Comparison of ENCODE assay signal across 24 cellular contexts in the genomic region with DNA sequence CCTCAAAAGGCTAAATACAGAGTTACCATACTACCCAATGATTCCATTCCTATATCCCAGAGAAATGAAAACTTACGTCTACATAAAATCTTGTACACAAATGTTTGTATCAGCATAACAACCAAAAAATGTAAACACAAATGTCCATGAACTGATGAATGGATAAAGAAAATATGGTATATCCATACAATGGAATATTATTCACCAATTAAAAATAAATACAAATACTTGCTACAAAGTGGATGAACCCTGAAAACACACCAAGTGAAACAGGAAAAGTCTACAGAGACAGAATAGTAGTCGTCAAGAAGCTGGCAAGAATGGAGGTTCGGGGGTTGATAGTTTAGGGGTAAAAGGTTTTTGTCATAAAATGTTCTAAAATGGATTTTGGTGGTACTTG. TPM values are rescaled to one million over a fixed set of nuclear protein-coding genes. Genes with fewer than 3 reads are reported as not detected.
DNase-seq lines count a peak whose midpoint lies in the region; ATAC-seq, FAIRE-seq and TF ChIP-seq lines count a peak whose summit lies in the region.
"Had no signal": no experiment of that assay in that cellular context is flagged by ENCODE, and none has a peak within 500 bp of the region (broad histone marks: within the 10 kb centered on the region; RNA-seq: fewer than 3 reads in every experiment).

No MANE protein-coding gene starts in this region.

- peaks cover 18% of the 10 kb centered on the region; the same call in 1 of the 3 replicates for H3K9me3 ChIP-seq in A549
- H3K9me3 ChIP-seq in HEK293 (ENCODE audit: control insufficient read depth, insufficient read depth, low read depth, low read length) = no peaks in the 10 kb centered on the region
- peaks cover 6 to 7% of the 10 kb centered on the region in 2 experiments; a peak in 3 of 4 replicates for H3K9me3 ChIP-seq in H1 (ENCODE audit: insufficient read depth in 2 of 2, low read depth in 1 of 2, low read length in 1 of 2)
- no peaks in the 10 kb centered on the region for H3K9me3 ChIP-seq in CD4-positive, alpha-beta T cell (ENCODE audit: control insufficient read depth, low read length)

- POLR2A ChIA-PET in A549 (lab: Yijun Ruan, JAX) (no interaction called here), HEK293 (lab: Yijun Ruan, JAX) (no interaction called here), H1 (lab: Charles Lee; ENCODE audit: partially characterized antibody) (interaction anchor here (0.7 kb wide), 1 partner anchor 119 kb away, joined by 3 read pairs; no protein-coding TSS in a partner anchor)
- POLR2A ChIA-PET in CD4-positive, alpha-beta T cell (lab: Charles Lee) = no interaction called here

- H3K79me1 ChIP-seq in H1 (ENCODE audit: low read depth, low read length) = peaks cover 5% of the 10 kb centered on the region; the same call in 1 of the 2 replicates

- no peak overlapping the region for H3K4me3 Mint-ChIP-seq in CD4-positive, alpha-beta T cell
- H3K4me3 Mint-ChIP-seq: B cell; CD4-positive, alpha-beta memory T cell; CD8-positive, alpha-beta memory T cell had no signal

- no peak overlapping the region for H3K9ac ChIP-seq in H1 (replicated peaks in 1 of 4; ENCODE audit: extremely low read depth in 1 of 4, low read depth in 3 of 4, low read length in 3 of 4)
- H3K9ac ChIP-seq: BLaER1 treated with 17β-estradiol and CSF1 and Interleukin-3, amounts not matched to agents 10 nM and 100 nM had no signal

- no peak for TF ChIP-seq RAD21 in A549 (conservative IDR thresholded peaks at IDR 0.05 in 1 of 2, IDR thresholded peaks at IDR 0.05 in 1 of 2)
- no peak for TF ChIP-seq RAD21 in H1 (IDR thresholded peaks at IDR 0.05 in 1 of 2, conservative IDR thresholded peaks at IDR 0.05 in 1 of 2; ENCODE audit: low read depth in 2 of 2, low read length in 2 of 2)

- H2AFZ ChIP-seq in H1 (ENCODE audit: low read length) = no peak overlapping the region

- no peak overlapping the region for H2BK120ac ChIP-seq in H1 (replicated peaks; ENCODE audit: low read depth, low read length)

- H4K5ac ChIP-seq in H1 (ENCODE audit: insufficient read length, low read depth, low read length) = no peak overlapping the region

- no peaks in the 10 kb centered on the region; a peak in 1 of 3 replicates for H3K36me3 ChIP-seq in HEK293 (ENCODE audit: control insufficient read depth in 2 of 2, insufficient read depth in 1 of 2, low read length in 2 of 2)
- H3K36me3 ChIP-seq in H1 (ENCODE audit: control insufficient read depth in 2 of 4, insufficient read depth in 4 of 4, low read length in 3 of 4) = no peaks in the 10 kb centered on the region; a peak in 2 of 8 replicates

- H3K23ac ChIP-seq in H1 (ENCODE audit: insufficient read length) = no peak overlapping the region

- no peak overlapping the region for H3K27ac ChIP-seq in A549
- no peak overlapping the region for H3K27ac ChIP-seq in HEK293 (ENCODE audit: extremely low read depth, low read depth, low read length)
- no peak overlapping the region for H3K27ac ChIP-seq in H1 (ENCODE audit: low read depth, low read length)
- H3K27ac ChIP-seq in CD4-positive, alpha-beta T cell (ENCODE audit: low read depth, low read length) = no peak overlapping the region
- H3K27ac ChIP-seq: BLaER1 treated with 17β-estradiol and CSF1 and Interleukin-3, amounts not matched to agents 10 nM and 100 nM; C4-2B had no signal

- ATAC-seq in A549 = no peak
- ATAC-seq in HG03442 (IDR thresholded peaks at IDR 0.05; ENCODE audit: unreplicated experiment) = no peak
- no peak for ATAC-seq in CD4-positive, alpha-beta T cell (ENCODE audit: poor library complexity)
- ATAC-seq: GM12878 had no signal

- H2BK20ac ChIP-seq in H1 (ENCODE audit: low read length) = no peak overlapping the region

- TF ChIP-seq CTCF in A549 (IDR thresholded peaks at IDR 0.05) (no peak), HEK293 (tag by site-specific recombination; IDR thresholded peaks at IDR 0.05) (no peak), H1 (IDR thresholded peaks at IDR 0.05; ENCODE audit: control extremely low read depth in 1 of 3, insufficient read depth in 1 of 3, low read depth in 1 of 3, low read length in 3 of 3) (no peak)
- no peak for TF ChIP-seq CTCF in CD4-positive, alpha-beta T cell (IDR thresholded peaks at IDR 0.05)

- H3K23me2 ChIP-seq in H1 (ENCODE audit: low read depth, low read length) = no peaks in the 10 kb centered on the region

- TF ChIP-seq EP300 in A549 (IDR thresholded peaks at IDR 0.05) (no peak), H1 (IDR thresholded peaks at IDR 0.05; ENCODE audit: borderline replicate concordance in 1 of 2, low read depth in 2 of 2, low read length in 2 of 2) (no peak)

- H3K4me1 ChIP-seq in A549 = no peaks in the 10 kb centered on the region
- H3K4me1 ChIP-seq in HEK293 (ENCODE audit: control insufficient read depth, insufficient read depth, low read length) = 0 out of 2 replicates have a peak, but pooled peaks cover under 1% of the 10 kb centered on the region
- no peaks in the 10 kb centered on the region; a peak in 1 of 7 replicates for H3K4me1 ChIP-seq in H1 (replicated peaks in 1 of 4; ENCODE audit: control insufficient read depth in 3 of 4, insufficient read depth in 4 of 4, low read length in 3 of 4)

- no peak overlapping the region for H3K14ac ChIP-seq in H1 (ENCODE audit: insufficient read length)

- H3K56ac ChIP-seq in H1 (replicated peaks; ENCODE audit: insufficient read length, low read depth, low read length) = no peak overlapping the region

- no peak overlapping the region for H2BK15ac ChIP-seq in H1 (ENCODE audit: low read length)

- H3K27me3 Mint-ChIP-seq in CD4-positive, alpha-beta T cell = no peaks in the 10 kb centered on the region
- H3K27me3 Mint-ChIP-seq: B cell; CD4-positive, alpha-beta memory T cell; CD8-positive, alpha-beta memory T cell had no signal

- no peak overlapping the region for H2AK5ac ChIP-seq in H1 (ENCODE audit: low read depth, low read length)

- no peak overlapping the region for H4K8ac ChIP-seq in H1 (ENCODE audit: extremely low read depth, insufficient read depth, low read length)

- H3K4me1 Mint-ChIP-seq in CD4-positive, alpha-beta T cell (ENCODE audit: low read depth) = peaks cover 33% of the 10 kb centered on the region

- H4K91ac ChIP-seq in H1 (replicated peaks; ENCODE audit: insufficient read length, low read length) = no peak overlapping the region

- no peak overlapping the region for H3K4me2 ChIP-seq in A549
- H3K4me2 ChIP-seq in H1 (ENCODE audit: insufficient read depth in 1 of 2, low read depth in 2 of 2, low read length in 2 of 2) = no peak overlapping the region
- H3K4me2 ChIP-seq: BLaER1 treated with 17β-estradiol and CSF1 and Interleukin-3, amounts not matched to agents 10 nM and 100 nM had no signal

- 79% methylated on average over 3 of the region's 3 CpGs for WGBS in A549 (ENCODE audit: missing lambda C conversion rate)
- WGBS in H1 (ENCODE audit: extremely low coverage in 1 of 2, insufficient coverage in 1 of 2, insufficient read length in 1 of 2, insufficient replicate concordance in 2 of 2, low coverage in 1 of 2, low lambda C conversion rate in 2 of 2, missing lambda C conversion rate in 1 of 2), 2 experiments = 93% methylated on average over 3 of the region's 3 CpGs; no CpG with 5 or more reads in 1 of the 2 experiments

- H3K18ac ChIP-seq in H1 (ENCODE audit: extremely low read depth, low read length) = no peak overlapping the region

- TF ChIP-seq POLR2A in A549 (IDR thresholded peaks at IDR 0.05; ENCODE audit: low read length) (no peak), H1 (IDR thresholded peaks at IDR 0.05; ENCODE audit: control extremely low read depth in 1 of 2, low read depth in 2 of 2, low read length in 2 of 2) (no peak)

- peaks cover 0 to 2% of the 10 kb centered on the region in 2 experiments for H4K20me1 ChIP-seq in H1 (replicated peaks in 1 of 2; ENCODE audit: control insufficient read depth in 1 of 2, insufficient read depth in 2 of 2, low read length in 2 of 2)

- peaks cover 9 to 95% of the 10 kb centered on the region in 2 experiments; a peak in 3 of 4 replicates for H3K79me2 ChIP-seq in H1 (ENCODE audit: control insufficient read depth in 1 of 2, insufficient read depth in 2 of 2, low read length in 2 of 2)

- no peaks in the 10 kb centered on the region for H3K27me3 ChIP-seq in H1 (replicated peaks in 1 of 4; ENCODE audit: control insufficient read depth in 3 of 4, extremely low read depth in 1 of 4, insufficient read depth in 3 of 4, low read length in 3 of 4)
- no peaks in the 10 kb centered on the region for H3K27me3 ChIP-seq in CD4-positive, alpha-beta T cell (ENCODE audit: control insufficient read depth, insufficient read depth, low read length)
- H3K27me3 ChIP-seq: BLaER1 treated with 17β-estradiol and CSF1 and Interleukin-3, amounts not matched to agents 10 nM and 100 nM had no signal

- CTCF ChIA-PET in A549 (lab: Yijun Ruan, JAX) = no interaction called here
- CTCF ChIA-PET in HEK293 (lab: Yijun Ruan, JAX) = no interaction called here
- CTCF ChIA-PET in H1 (lab: Charles Lee; ENCODE audit: partially characterized antibody) = no interaction called here
- CTCF ChIA-PET in CD4-positive, alpha-beta T cell (lab: Charles Lee) = no interaction called here

- peaks cover 18% of the 10 kb centered on the region for H3K36me3 Mint-ChIP-seq in CD4-positive, alpha-beta T cell (ENCODE audit: low read depth)

- no peak for DNase-seq in A549 (ENCODE audit: low read depth in 1 of 2, low spot score in 1 of 2)
- DNase-seq in H1 (ENCODE audit: low read depth in 1 of 2, low spot score in 2 of 2) = no peak
- DNase-seq in CD4-positive, alpha-beta T cell = no peak
- DNase-seq: 8988T; AML-193; CD4-positive, alpha-beta memory T cell; CD8-positive, alpha-beta memory T cell; COR-L47; DMS 273 treated with DMSO at 0.1 percent for 48 hours; DMS153; DMS53; DMS79; DND-41; EL; GDM1 had no signal

- H3K4me3 ChIP-seq in A549 = no peak overlapping the region
- no peak overlapping the region for H3K4me3 ChIP-seq in HEK293 (ENCODE audit: low read depth, low read length)
- no peak overlapping the region for H3K4me3 ChIP-seq in H1 (ENCODE audit: extremely low read depth in 1 of 4, insufficient read depth in 2 of 4, low read depth in 3 of 4, low read length in 4 of 4)
- H3K4me3 ChIP-seq: BLaER1 treated with 17β-estradiol and CSF1 and Interleukin-3, amounts not matched to agents 10 nM and 100 nM; GM12878 had no signal

- FAIRE-seq in A549 (lab: Jason Lieb, UNC) (no peak), H1 (lab: Jason Lieb, UNC) (no peak)
- FAIRE-seq: A204.1, GM12878, GM12892, GM18507 had no signal

- no peak overlapping the region for H3K4ac ChIP-seq in H1 (replicated peaks; ENCODE audit: insufficient read length, low read depth, low read length)

- H3K9me3 Mint-ChIP-seq in CD4-positive, alpha-beta T cell = peaks cover 2% of the 10 kb centered on the region

- no peak overlapping the region for H2BK12ac ChIP-seq in H1 (ENCODE audit: low read depth, low read length)

- no peak overlapping the region for H3K27ac Mint-ChIP-seq in CD4-positive, alpha-beta T cell
- H3K27ac Mint-ChIP-seq: B cell; CD8-positive, alpha-beta memory T cell had no signal

- intact Hi-C loops in CD4-positive, alpha-beta T cell (cut with DNase I, micrococcal nuclease) = no loop called here

- no peak overlapping the region for H2BK5ac ChIP-seq in H1 (ENCODE audit: low read depth, low read length)

RNA-seq across cellular contexts. Expression of a gene that starts 54.0 kb away (rescaled TPM):
- polyA plus RNA-seq in A549 (2011; rRNA removed) (72.0 and 73.2 TPM in 2 replicates), A549 (2017; fragmentation: RNase III; extraction: RNeasy Plus Mini Kit Qiagen cat#74134 plus additional on column Dnase treatment) (29.4 to 31.2 TPM (median 29.9 TPM) in 3 replicates), H1 (2011; rRNA removed) (21.4 and 39.1 TPM in 2 replicates)
- polyA plus RNA-seq in A549 (2012; cell fraction: cytosol; rRNA removed) = 20.7 and 25.2 TPM in 2 replicates
- 24.7 and 33.9 TPM in 2 replicates for polyA plus RNA-seq in A549 (2012; cell fraction: nucleus; rRNA removed)
- 91.7 and 93.3 TPM in 2 replicates for polyA minus RNA-seq in A549 (2011; rRNA and poly(A)+ RNA removed)
- 61.4 and 61.7 TPM in 2 replicates for total RNA-seq in H1 (2021; fragmentation: NEBNext Ultra II Directional; extraction: Animal tissue kit (Norgen Biotek cat#: 25700))
- polyA plus RNA-seq in H1 (2011; cell fraction: cytosol; rRNA removed) = 28.1 TPM
- polyA plus RNA-seq in H1 (2011; cell fraction: nucleus; rRNA removed) = 43.7 TPM
- 37.2 to 51.3 TPM (median 45.6 TPM) in 4 replicates for polyA plus RNA-seq in H1 (2012, experiment 1 of 2)
- 1.6 TPM for polyA plus RNA-seq in H1 (2012, experiment 2 of 2)
- polyA plus RNA-seq in H1 (2013, experiment 1 of 2) = 21.0 TPM
- 18.8 TPM for polyA plus RNA-seq in H1 (2013, experiment 2 of 2)
- polyA minus RNA-seq in H1 (2011; rRNA and poly(A)+ RNA removed) = 110 and 187 TPM in 2 replicates
- polyA minus RNA-seq in H1 (2011; cell fraction: cytosol; rRNA and poly(A)+ RNA removed) = 55.6 TPM
- polyA minus RNA-seq in H1 (2011; cell fraction: nucleus; rRNA and poly(A)+ RNA removed) = 112 TPM
- total RNA-seq in CD4-positive, alpha-beta T cell = 10 to 100 TPM; 36.6 to 43.1 TPM
